16 cellular contexts compared by ENCODE assay signal in the genomic region with DNA sequence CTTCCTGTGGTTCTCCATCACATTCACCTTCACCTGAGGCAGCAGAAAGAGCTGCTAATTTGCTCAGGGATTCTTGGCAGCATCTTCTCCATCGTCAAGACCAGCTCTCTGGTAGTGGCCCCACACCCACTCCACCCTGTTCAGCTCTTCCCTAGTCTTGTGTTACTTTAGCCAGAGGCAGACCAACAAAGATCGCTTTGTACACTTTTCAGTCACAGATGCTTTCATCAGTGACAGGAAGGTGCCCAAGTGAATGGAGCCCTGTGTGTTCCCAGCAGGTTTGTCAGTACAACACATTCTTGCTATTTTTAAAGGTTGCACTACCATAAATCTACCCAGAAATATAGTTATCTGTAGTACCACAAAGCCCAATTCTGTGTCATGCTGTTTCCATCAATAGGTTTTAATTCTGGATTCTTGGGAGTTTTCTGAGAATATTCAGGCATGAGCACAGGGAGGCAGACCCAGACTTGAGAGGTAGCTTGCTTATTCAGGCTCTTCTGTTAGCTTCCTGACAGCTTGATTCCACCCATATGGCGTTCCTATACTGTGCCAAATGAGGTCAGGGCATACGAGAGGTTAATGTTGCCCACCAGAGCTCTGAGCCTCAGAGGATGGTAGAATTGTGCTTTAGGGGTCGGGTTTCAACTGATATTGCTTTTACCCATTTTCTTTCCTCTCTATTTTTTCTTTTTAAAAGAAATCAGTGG.
A peak's percentile ranks its signal among the peaks of the same experiment; 100 is the strongest.
DNase-seq lines count a peak whose midpoint lies in the region; ATAC-seq and TF ChIP-seq lines count a peak whose summit lies in the region.
"Had no signal": no experiment of that assay in that cellular context is flagged by ENCODE, and none has a peak within 500 bp of the region (broad histone marks: within the 10 kb centered on the region; RNA-seq: fewer than 3 reads in every experiment).

No MANE protein-coding gene starts in this region.

- intact Hi-C loops in CD8-positive, alpha-beta T cell (cut with DNase I, micrococcal nuclease): loop anchor here in 1 of 2 experiments (5.0 kb wide), 1 partner anchor 303 kb away; no protein-coding TSS in a partner anchor
- intact Hi-C loops in A673 (cut with micrococcal nuclease; ENCODE audit: unreplicated experiment): no loop called here

- H3K4me3 Mint-ChIP-seq in CD4-positive, CD25-positive, alpha-beta regulatory T cell: no peak overlapping the region
- H3K4me3 Mint-ChIP-seq in CD8-positive, alpha-beta T cell: no peak overlapping the region

- no peaks in the 10 kb centered on the region for H3K36me3 ChIP-seq in CD4-positive, CD25-positive, alpha-beta regulatory T cell (ENCODE audit: control insufficient read depth, insufficient read depth, low read length)
- H3K36me3 ChIP-seq in CD8-positive, alpha-beta T cell (ENCODE audit: insufficient read depth, low read length): no peaks in the 10 kb centered on the region
- no peaks in the 10 kb centered on the region for H3K36me3 ChIP-seq in A673 (ENCODE audit: insufficient read depth, low read length, poor library complexity, severe bottlenecking)
- H3K36me3 ChIP-seq: BE2C had no signal

- no peak overlapping the region for H3K27ac ChIP-seq in CD4-positive, CD25-positive, alpha-beta regulatory T cell (ENCODE audit: insufficient read depth, low read length, poor library complexity, severe bottlenecking)
- no peak overlapping the region for H3K27ac ChIP-seq in CD8-positive, alpha-beta T cell (ENCODE audit: low read depth, low read length)
- no peak overlapping the region for H3K27ac ChIP-seq in A673 (ENCODE audit: low read depth, low read length, poor library complexity, severe bottlenecking)
- H3K27ac ChIP-seq: PC-9 had no signal

- H3K9me3 Mint-ChIP-seq in CD4-positive, CD25-positive, alpha-beta regulatory T cell: no peaks in the 10 kb centered on the region
- no peaks in the 10 kb centered on the region for H3K9me3 Mint-ChIP-seq in CD8-positive, alpha-beta T cell

- POLR2A ChIA-PET in CD8-positive, alpha-beta T cell (lab: Charles Lee): interaction anchor here (1.0 kb wide), 1 partner anchor 84 kb away, joined by 3 read pairs; no protein-coding TSS in a partner anchor
- POLR2A ChIA-PET in A673 (lab: Charles Lee; ENCODE audit: low non-redundant PET): no interaction called here
- POLR2A ChIA-PET in HEK293T (lab: Yijun Ruan, JAX): no interaction called here

- peaks cover 9% of the 10 kb centered on the region for H3K4me1 ChIP-seq in CD4-positive, CD25-positive, alpha-beta regulatory T cell (ENCODE audit: control insufficient read depth, insufficient read depth, low read length, poor library complexity, severe bottlenecking)
- peaks cover 29% of the 10 kb centered on the region for H3K4me1 ChIP-seq in CD8-positive, alpha-beta T cell (ENCODE audit: insufficient read depth, low read length)
- no peaks in the 10 kb centered on the region for H3K4me1 ChIP-seq in A673 (ENCODE audit: insufficient read depth, low read length, poor library complexity, severe bottlenecking)
- H3K4me1 ChIP-seq: BE2C had no signal

- no peak overlapping the region for H3K4me3 ChIP-seq in CD4-positive, CD25-positive, alpha-beta regulatory T cell (ENCODE audit: low read depth, low read length)
- no peak overlapping the region for H3K4me3 ChIP-seq in CD8-positive, alpha-beta T cell (ENCODE audit: low read depth, low read length)
- H3K4me3 ChIP-seq in A673 (ENCODE audit: low read depth, low read length, poor library complexity, severe bottlenecking): no peak overlapping the region
- H3K4me3 ChIP-seq: PC-9 had no signal

- no TSS peak for BruUV-seq in A673 (replicated peaks; lab: Mats Ljungman, UMichigan)

- H3K36me3 Mint-ChIP-seq in CD4-positive, CD25-positive, alpha-beta regulatory T cell: no peaks in the 10 kb centered on the region
- no peaks in the 10 kb centered on the region for H3K36me3 Mint-ChIP-seq in CD8-positive, alpha-beta T cell

- no peak for ATAC-seq in CD4-positive, CD25-positive, alpha-beta regulatory T cell (ENCODE audit: low read depth in 2 of 2)
- ATAC-seq in CD8-positive, alpha-beta T cell: no peak
- no peak for ATAC-seq in GM18867 (IDR thresholded peaks at IDR 0.05; ENCODE audit: unreplicated experiment)
- ATAC-seq: HepG2 had no signal

- no peak for TF ChIP-seq CTCF in CD8-positive, alpha-beta T cell (IDR thresholded peaks at IDR 0.05)
- TF ChIP-seq CTCF in A673 (conservative IDR thresholded peaks at IDR 0.05; ENCODE audit: low read depth, low read length): no peak

- in situ Hi-C loops in SK-MEL-5 (cut with HindIII; ENCODE audit: low pct_unique_long_range_greater_than_20kb, low sequenced_read_pairs): no loop called here

- no peaks in the 10 kb centered on the region for H3K9me3 ChIP-seq in CD4-positive, CD25-positive, alpha-beta regulatory T cell (ENCODE audit: control insufficient read depth in 2 of 2, low read length in 2 of 2)
- no peaks in the 10 kb centered on the region for H3K9me3 ChIP-seq in CD8-positive, alpha-beta T cell (ENCODE audit: low read length)
- no peaks in the 10 kb centered on the region for H3K9me3 ChIP-seq in A673 (ENCODE audit: low read depth, low read length, poor library complexity, severe bottlenecking)
- H3K9me3 ChIP-seq: BE2C had no signal

- CTCF ChIA-PET in CD8-positive, alpha-beta T cell (lab: Charles Lee): interaction anchor here (1.0 to 4.6 kb wide), 4 partner anchors 9 to 659 kb away, joined by 3 to 36 read pairs (median 4); a partner anchor contains a TSS
- CTCF ChIA-PET in A673 (lab: Charles Lee): no interaction called here
- CTCF ChIA-PET in HEK293T (lab: Yijun Ruan, JAX): interaction anchor here (0.6 kb wide), 1 partner anchor 348 kb away, joined by 5 read pairs; no protein-coding TSS in a partner anchor

- H3K27ac Mint-ChIP-seq in CD4-positive, CD25-positive, alpha-beta regulatory T cell: peak overlapping the region in 2 of 3 donors; percentile 67 to 70
- peak overlapping the region; percentile 83 for H3K27ac Mint-ChIP-seq in CD8-positive, alpha-beta T cell

- peaks cover 5 to 19% (median 9%) of the 10 kb centered on the region in 4 donors for H3K4me1 Mint-ChIP-seq in CD4-positive, CD25-positive, alpha-beta regulatory T cell
- peaks cover 49% of the 10 kb centered on the region for H3K4me1 Mint-ChIP-seq in CD8-positive, alpha-beta T cell (ENCODE audit: low read depth)

- DNase-seq in CD4-positive, CD25-positive, alpha-beta regulatory T cell: no peak
- no peak for DNase-seq in CD8-positive, alpha-beta T cell
- peak; percentile 92 for DNase-seq in SK-MEL-5 (ENCODE audit: low read depth, low spot score)
- peak; percentile 40 for DNase-seq in globus pallidus (ENCODE audit: low spot score)
- DNase-seq in A673 (ENCODE audit: low spot score): no peak
- DNase-seq in HEK293T (ENCODE audit: extremely low spot score): no peak
- DNase-seq: BE2C, DMS153, KG1, NCI-H1048, NCI-H146, NCI-H345, NCI-H526 treated with DMSO at 0.1 percent for 48 hours, PC-9 had no signal

- peaks cover 6% of the 10 kb centered on the region for H3K27me3 Mint-ChIP-seq in CD4-positive, CD25-positive, alpha-beta regulatory T cell
- H3K27me3 Mint-ChIP-seq in CD8-positive, alpha-beta T cell (ENCODE audit: low read depth): no peaks in the 10 kb centered on the region

- H3K27me3 ChIP-seq in CD4-positive, CD25-positive, alpha-beta regulatory T cell (ENCODE audit: control insufficient read depth, insufficient read depth, low read length): peaks cover 4% of the 10 kb centered on the region
- H3K27me3 ChIP-seq in CD8-positive, alpha-beta T cell (ENCODE audit: insufficient read depth, low read length): no peaks in the 10 kb centered on the region
- no peaks in the 10 kb centered on the region for H3K27me3 ChIP-seq in A673 (replicated peaks; ENCODE audit: insufficient read depth, low read depth, low read length, poor library complexity)
- H3K27me3 ChIP-seq: BE2C had no signal

TF ChIP-seq in HEK293T, 16 proteins besides CTCF, POLR2A, EP300 and RAD21:
- no peak for TF ChIP-seq NFRKB (IDR thresholded peaks at IDR 0.05)
- no peak for TF ChIP-seq CTBP1 (IDR thresholded peaks at IDR 0.05; ENCODE audit: borderline replicate concordance)
- TF ChIP-seq HDGF (IDR thresholded peaks at IDR 0.05; ENCODE audit: borderline replicate concordance): no peak
- TF ChIP-seq TARDBP (IDR thresholded peaks at IDR 0.05): no peak
- no peak for TF ChIP-seq LEF1 (IDR thresholded peaks at IDR 0.05; ENCODE audit: borderline replicate concordance)
- TF ChIP-seq ELF4 (IDR thresholded peaks at IDR 0.05): no peak

Comparison
In these comparisons a context has a peak if more than half of its experiments do, and no peak if none do; other contexts are left out.
1. DNase-seq: peak in SK-MEL-5 (single experiment) and globus pallidus (single experiment); none in CD4-positive, CD25-positive, alpha-beta regulatory T cell (0 of 3), CD8-positive, alpha-beta T cell (0 of 7), A673 (single experiment) and HEK293T (single experiment).